ENCODE assay signal across 13 cellular contexts in the genomic region with DNA sequence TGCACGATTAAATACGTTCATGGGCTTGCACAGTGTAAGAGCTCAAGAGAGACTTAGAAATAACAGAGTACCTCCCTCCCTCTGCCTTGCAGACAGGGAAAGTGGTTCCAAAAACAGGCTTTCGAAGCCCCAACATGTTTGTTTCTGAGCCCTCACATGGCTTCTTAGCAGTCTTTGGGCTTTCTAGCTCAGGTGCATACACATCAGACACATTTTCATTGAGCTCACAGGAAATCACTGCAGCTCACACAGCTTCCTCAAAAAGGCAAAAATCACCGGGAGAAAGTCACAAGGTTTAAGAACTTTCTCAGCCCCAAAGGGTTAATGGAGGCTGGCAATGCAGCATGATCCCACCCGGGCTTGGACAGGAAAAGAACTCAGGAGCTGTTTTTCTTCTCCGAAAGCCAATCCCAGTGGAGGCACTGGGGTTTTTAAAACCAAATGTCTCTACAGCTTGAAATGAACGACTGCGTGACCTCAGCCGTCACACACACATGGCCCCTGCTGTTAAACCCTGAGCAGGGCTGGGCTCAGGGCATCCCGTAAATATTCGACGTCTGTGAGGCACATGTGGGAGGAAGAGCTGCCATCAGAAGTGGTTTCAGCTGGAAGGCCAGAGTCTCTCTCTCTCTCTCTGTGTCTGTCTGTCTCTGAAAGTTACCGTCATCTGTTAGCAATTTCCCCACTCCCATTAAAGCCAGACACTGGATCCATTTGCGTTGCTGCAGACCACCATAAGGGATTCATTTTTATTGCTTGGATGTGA.
A peak's percentile ranks its signal among the peaks of the same experiment; 100 is the strongest.
DNase-seq lines count a peak whose midpoint lies in the region; ATAC-seq and TF ChIP-seq lines count a peak whose summit lies in the region.
"Had no signal": no experiment of that assay in that cellular context is flagged by ENCODE, and none has a peak within 500 bp of the region (broad histone marks: within the 10 kb centered on the region; RNA-seq: fewer than 3 reads in every experiment).

No MANE protein-coding gene starts in this region.

- no peak for TF ChIP-seq CTCF in AG09319 (IDR thresholded peaks at IDR 0.05; ENCODE audit: low read depth, low read length)
- TF ChIP-seq CTCF in HFFc6 (IDR thresholded peaks at IDR 0.05), result no peak
- TF ChIP-seq CTCF in chondrocyte (IDR thresholded peaks at IDR 0.05), result no peak

- H3K27me3 ChIP-seq in mesenchymal stem cell (ENCODE audit: control insufficient read depth in 1 of 2, insufficient read depth in 1 of 2, low read length in 2 of 2), result no peaks in the 10 kb centered on the region
- H3K27me3 ChIP-seq: BLaER1 had no signal

- H3K36me3 Mint-ChIP-seq in HFFc6 (ENCODE audit: low read depth), result peaks cover 9% of the 10 kb centered on the region
- no peaks in the 10 kb centered on the region for H3K36me3 Mint-ChIP-seq in chondrocyte (ENCODE audit: low read depth)

- 27% methylated on average over 14 of the region's 14 CpGs for WGBS in mesenchymal stem cell

- no peak overlapping the region for H3K23ac ChIP-seq in mesenchymal stem cell (ENCODE audit: low read length in 2 of 2)

- peak overlapping the region; percentile 98 for H3K27ac Mint-ChIP-seq in HFFc6
- H3K27ac Mint-ChIP-seq in chondrocyte (ENCODE audit: unreplicated experiment), result no peak overlapping the region

- no peak overlapping the region for H2AFZ ChIP-seq in mesenchymal stem cell (ENCODE audit: low read depth, low read length)

- H3K4me1 Mint-ChIP-seq in HFFc6 (ENCODE audit: low read depth), result peaks cover 80% of the 10 kb centered on the region
- peaks cover 46% of the 10 kb centered on the region for H3K4me1 Mint-ChIP-seq in chondrocyte (ENCODE audit: low read depth)

- H3K36me3 ChIP-seq in mesenchymal stem cell (ENCODE audit: control insufficient read depth in 1 of 2, insufficient read depth in 2 of 2, low read depth in 1 of 2, low read length in 2 of 2), result no peaks in the 10 kb centered on the region
- H3K36me3 ChIP-seq: BLaER1 had no signal

- H3K18ac ChIP-seq in mesenchymal stem cell (ENCODE audit: low read depth in 1 of 2, low read length in 2 of 2), result peak overlapping the region in 1 of 2 experiments; percentile 30

- H2AK5ac ChIP-seq in mesenchymal stem cell (ENCODE audit: low read length, severe bottlenecking), result no peak overlapping the region

- H3K9me3 ChIP-seq in mesenchymal stem cell (ENCODE audit: control insufficient read depth, low read length), result no peaks in the 10 kb centered on the region
- H3K9me3 ChIP-seq: BLaER1 had no signal

- H3K14ac ChIP-seq in mesenchymal stem cell (ENCODE audit: low read length in 2 of 2), result no peak overlapping the region

- ATAC-seq in GM21360 (IDR thresholded peaks at IDR 0.05; ENCODE audit: unreplicated experiment), result no peak
- no peak for ATAC-seq in HG02884 (IDR thresholded peaks at IDR 0.05; ENCODE audit: unreplicated experiment)

- H2BK120ac ChIP-seq in mesenchymal stem cell (ENCODE audit: low read depth, low read length), result no peak overlapping the region

- H2BK12ac ChIP-seq in mesenchymal stem cell (ENCODE audit: low read length in 2 of 2), result peak overlapping the region in 1 of 2 experiments; percentile 27

- H3K4me1 ChIP-seq in mesenchymal stem cell (ENCODE audit: control insufficient read depth, insufficient read depth, low read depth, low read length), result peaks cover 42% of the 10 kb centered on the region

- H3K4me2 ChIP-seq in mesenchymal stem cell (ENCODE audit: low read length, poor library complexity, severe bottlenecking), result peak overlapping the region; percentile 16

- H4K8ac ChIP-seq in mesenchymal stem cell (ENCODE audit: low read length), result no peak overlapping the region

- peak overlapping the region; percentile 39 for H3K9ac ChIP-seq in mesenchymal stem cell (ENCODE audit: low read length)
- H3K9ac ChIP-seq: BLaER1 had no signal

- H3K79me1 ChIP-seq in mesenchymal stem cell (replicated peaks; ENCODE audit: low read length, poor library complexity, severe bottlenecking), result no peaks in the 10 kb centered on the region

- peak overlapping the region; percentile 31 for H4K91ac ChIP-seq in mesenchymal stem cell (ENCODE audit: low read length)

- peak overlapping the region in 1 of 2 experiments; percentile 57 for H3K4me3 ChIP-seq in mesenchymal stem cell (ENCODE audit: insufficient read depth in 1 of 2, low read depth in 1 of 2, low read length in 2 of 2)
- H3K4me3 ChIP-seq: BLaER1 had no signal

- H3K9me3 Mint-ChIP-seq in HFFc6, result no peaks in the 10 kb centered on the region
- no peaks in the 10 kb centered on the region for H3K9me3 Mint-ChIP-seq in chondrocyte (ENCODE audit: low read depth)
- H3K9me3 Mint-ChIP-seq: neural crest cell had no signal

- H2BK5ac ChIP-seq in mesenchymal stem cell (ENCODE audit: low read depth, low read length, poor library complexity, severe bottlenecking), result no peak overlapping the region

- no peak overlapping the region for H2BK15ac ChIP-seq in mesenchymal stem cell (ENCODE audit: low read depth, poor library complexity, severe bottlenecking)

- no peak overlapping the region for H3K4ac ChIP-seq in mesenchymal stem cell (ENCODE audit: low read depth in 1 of 2, low read length in 2 of 2)

- peak overlapping the region; percentile 88 for H3K4me3 Mint-ChIP-seq in HFFc6
- no peak overlapping the region for H3K4me3 Mint-ChIP-seq in chondrocyte (ENCODE audit: unreplicated experiment)
- H3K4me3 Mint-ChIP-seq: neural crest cell had no signal

- DNase-seq in AG09319 (ENCODE audit: extremely low read depth, low read depth) (peak; percentile 52), HFFc6 (peak; percentile 38), chondrocyte (ENCODE audit: low spot score) (peak; percentile 18), mesenchymal stem cell (peak; percentile 77), ecto neural progenitor cell (ENCODE audit: low spot score) (no peak)
- no peak for DNase-seq in activated CD4-positive, alpha-beta T cell treated with anti-CD3 and anti-CD28 coated beads, Interleukin-2, amount 50 U/mL, for 4 hours
- DNase-seq: MV-4-11; NCI-H226; stimulated activated CD4-positive, alpha-beta T cell treated with anti-CD3 and anti-CD28 coated beads, Interleukin-15, amount 100 ng/mL, for 24 hours had no signal

- no peaks in the 10 kb centered on the region; the same call in 1 of the 2 replicates for H3K27me3 Mint-ChIP-seq in HFFc6 (ENCODE audit: insufficient read depth)
- H3K27me3 Mint-ChIP-seq in chondrocyte (ENCODE audit: low read depth), result no peaks in the 10 kb centered on the region

- H3K27ac ChIP-seq in mesenchymal stem cell (ENCODE audit: low read length, poor library complexity, severe bottlenecking), result no peak overlapping the region
- H3K27ac ChIP-seq: BLaER1 had no signal

Comparison
In these comparisons a context has a peak if more than half of its experiments do, and no peak if none do; other contexts are left out.
1. DNase-seq: peak in AG09319 (single experiment), HFFc6 (single experiment), chondrocyte (single experiment) and mesenchymal stem cell (single experiment); none in activated CD4-positive, alpha-beta T cell treated with anti-CD3 and anti-CD28 coated beads, Interleukin-2, amount 50 U/mL, for 4 hours (0 of 2) and ecto neural progenitor cell (single experiment).